Comparison of ENCODE assay signal across 36 cellular contexts in the genomic region with DNA sequence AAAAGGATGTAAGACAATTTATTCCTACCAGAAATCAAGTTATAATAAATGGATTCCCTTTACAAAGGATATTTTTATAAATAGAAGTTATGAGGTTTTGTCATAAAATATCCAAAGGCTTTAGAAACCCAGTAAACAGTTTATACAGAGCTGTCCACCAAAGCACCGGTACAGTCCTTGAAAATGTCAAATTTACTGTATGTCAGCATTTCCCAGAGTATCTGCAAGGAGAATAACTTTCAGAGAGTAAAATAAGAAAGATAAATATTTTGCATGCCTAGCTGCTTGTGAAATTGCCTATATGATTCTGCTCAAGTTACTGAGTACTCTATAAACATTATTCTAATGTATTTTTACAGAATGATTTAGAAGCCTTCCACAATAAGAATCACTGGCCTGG.
"Had no signal": no experiment of that assay in that cellular context is flagged by ENCODE, and none has a peak within 500 bp of the region (broad histone marks: within the 10 kb centered on the region; RNA-seq: fewer than 3 reads in every experiment).

No MANE protein-coding gene starts in this region.

- H3K36me3 ChIP-seq: MG63 had no signal

- H3K4me3 ChIP-seq: MG63 had no signal

- DNase-seq: Karpas-422, Kasumi-1, MG63, MM.1S, MV-4-11, NCI-H1048, NCI-H1092, NCI-H1092 treated with DMSO at 0.1 percent for 48 hours, NCI-H1105, NCI-H1105 treated with DMSO at 0.1 percent for 48 hours, NCI-H1417, NCI-H1417 treated with DMSO at 0.1 percent for 48 hours, NCI-H1436, NCI-H1436 treated with DMSO at 0.1 percent for 48 hours, NCI-H146, NCI-H1694, NCI-H1694 treated with DMSO at 0.1 percent for 48 hours, NCI-H187, NCI-H187 treated with DMSO at 0.1 percent for 48 hours, NCI-H1930, NCI-H2029, NCI-H2029 treated with DMSO at 0.1 percent for 48 hours, NCI-H2081, NCI-H2081 treated with DMSO at 0.1 percent for 48 hours, NCI-H2107, NCI-H2171, NCI-H2171 treated with DMSO at 0.1 percent for 48 hours, NCI-H2227 treated with DMSO at 0.1 percent for 48 hours, NCI-H226, NCI-H345, NCI-H446, NCI-H446 treated with DMSO at 0.1 percent for 48 hours, NCI-H510A, NCI-H510A treated with DMSO at 0.1 percent for 48 hours, NCI-H524, NCI-H524 treated with DMSO at 0.1 percent for 48 hours had no signal

- H3K27me3 ChIP-seq: MG63 had no signal
